In genomic region chr5:124997186-124997893, GRCh38 we compare ENCODE assay signal across 22 cellular contexts.
DNase-seq lines count a peak whose midpoint lies in the region; ATAC-seq and TF ChIP-seq lines count a peak whose summit lies in the region.
"Had no signal": no experiment of that assay in that cellular context is flagged by ENCODE, and none has a peak within 500 bp of the region (broad histone marks: within the 10 kb centered on the region; RNA-seq: fewer than 3 reads in every experiment).

No MANE protein-coding gene starts in this region.

- no peak overlapping the region for H2BK120ac ChIP-seq in mesendoderm (ENCODE audit: low read depth, low read length)

- no peak overlapping the region for H3K4ac ChIP-seq in mesendoderm (ENCODE audit: low read depth, low read length)

- no peaks in the 10 kb centered on the region for H3K79me1 ChIP-seq in mesendoderm (ENCODE audit: low read length)

- no peak overlapping the region for H3K27ac Mint-ChIP-seq in nephron progenitor cell
- H3K27ac Mint-ChIP-seq: activated CD8-positive, alpha-beta T cell treated with anti-CD3 and anti-CD28 coated beads for 36 hours; activated naive CD8-positive, alpha-beta T cell treated with anti-CD3 and anti-CD28 coated beads for 36 hours; activated T-cell treated with anti-CD3 and anti-CD28 coated beads, Interleukin-2, amount 50 U/mL, for 24 hours; CD14-positive monocyte; stimulated activated memory B cell treated with anti-CD40 and anti-IgM and Interleukin-4, amounts not matched to agents 10 μg/mL and 1 μg/mL and 100 μg/mL, for 72 hours had no signal

- no CpG with 5 or more reads among the region's 3 CpGs for WGBS in mesendoderm (ENCODE audit: extremely low coverage, insufficient coverage, low lambda C conversion rate)

- H3K9me3 ChIP-seq in HUES6 (ENCODE audit: control insufficient read depth, insufficient read depth, low read depth, low read length), result no peaks in the 10 kb centered on the region
- H3K9me3 ChIP-seq: lower lobe of right lung, MG63 had no signal

- peaks cover 39% of the 10 kb centered on the region for H3K4me1 Mint-ChIP-seq in nephron progenitor cell
- H3K4me1 Mint-ChIP-seq: activated naive CD8-positive, alpha-beta T cell treated with anti-CD3 and anti-CD28 coated beads for 36 hours; CD14-positive monocyte had no signal

- TF ChIP-seq CTCF in nephron progenitor cell (IDR thresholded peaks at IDR 0.05), result no peak

- no peaks in the 10 kb centered on the region for H3K27me3 Mint-ChIP-seq in nephron progenitor cell (ENCODE audit: low read depth, poor library complexity)
- H3K27me3 Mint-ChIP-seq: activated CD8-positive, alpha-beta T cell treated with anti-CD3 and anti-CD28 coated beads for 36 hours; activated T-cell treated with anti-CD3 and anti-CD28 coated beads, Interleukin-2, amount 50 U/mL, for 24 hours; stimulated activated memory B cell treated with anti-CD40 and anti-IgM and Interleukin-4, amounts not matched to agents 10 μg/mL and 1 μg/mL and 100 μg/mL, for 72 hours had no signal

- H3K4me3 Mint-ChIP-seq in nephron progenitor cell, result no peak overlapping the region
- H3K4me3 Mint-ChIP-seq: activated CD8-positive, alpha-beta T cell treated with anti-CD3 and anti-CD28 coated beads for 36 hours; activated naive CD8-positive, alpha-beta T cell treated with anti-CD3 and anti-CD28 coated beads for 36 hours; activated T-cell treated with anti-CD3 and anti-CD28 coated beads, Interleukin-2, amount 50 U/mL, for 24 hours; CD14-positive monocyte; stimulated activated memory B cell treated with anti-CD40 and anti-IgM and Interleukin-4, amounts not matched to agents 10 μg/mL and 1 μg/mL and 100 μg/mL, for 72 hours had no signal

- H3K56ac ChIP-seq in mesendoderm (ENCODE audit: low read length), result no peak overlapping the region

- H3K27me3 ChIP-seq in HUES6 (ENCODE audit: control insufficient read depth, insufficient read depth, low read length) (no peaks in the 10 kb centered on the region), mesendoderm (ENCODE audit: insufficient read depth, low read length, poor library complexity) (no peaks in the 10 kb centered on the region)
- H3K27me3 ChIP-seq: dorsolateral prefrontal cortex, MG63 had no signal

- peak overlapping the region; percentile 60 for H4K5ac ChIP-seq in mesendoderm (ENCODE audit: low read length)

- H2BK5ac ChIP-seq in mesendoderm (ENCODE audit: low read length), result no peak overlapping the region

- H3K36me3 ChIP-seq in HUES6 (ENCODE audit: control insufficient read depth, insufficient read depth, low read length) (no peaks in the 10 kb centered on the region), mesendoderm (ENCODE audit: control insufficient read depth, insufficient read depth, low read length) (no peaks in the 10 kb centered on the region)
- H3K36me3 ChIP-seq: lower lobe of right lung, MG63 had no signal

- H2AK5ac ChIP-seq in mesendoderm (ENCODE audit: low read length), result no peak overlapping the region

- peak overlapping the region; percentile 14 for H3K18ac ChIP-seq in mesendoderm (ENCODE audit: low read length)

- DNase-seq in A172 (ENCODE audit: low spot score) (peak; percentile 13), astrocyte of the hippocampus (ENCODE audit: low read depth, low spot score) (peak; percentile 26), mesendoderm (no peak), nephron progenitor cell (no peak), NCI-H2196 (lab: John Stamatoyannopoulos, UW; ENCODE audit: unreplicated experiment) (no peak)
- DNase-seq: activated CD8-positive, alpha-beta T cell treated with anti-CD3 and anti-CD28 coated beads for 36 hours; activated naive CD8-positive, alpha-beta T cell treated with anti-CD3 and anti-CD28 coated beads for 36 hours; activated T-cell treated with anti-CD3 and anti-CD28 coated beads, Interleukin-2, amount 50 U/mL, for 24 hours; DMS153; dorsolateral prefrontal cortex; lower lobe of right lung; MG63; NCI-H146; NCI-H748 treated with DMSO at 0.1 percent for 48 hours; stimulated activated CD4-positive, alpha-beta T cell treated with anti-CD3 and anti-CD28 coated beads, Interleukin-15, amount 100 ng/mL, for 24 hours; SW 1271 had no signal

- peaks cover 4% of the 10 kb centered on the region for H3K9me3 Mint-ChIP-seq in nephron progenitor cell
- H3K9me3 Mint-ChIP-seq: activated CD8-positive, alpha-beta T cell treated with anti-CD3 and anti-CD28 coated beads for 36 hours; activated naive CD8-positive, alpha-beta T cell treated with anti-CD3 and anti-CD28 coated beads for 36 hours; activated T-cell treated with anti-CD3 and anti-CD28 coated beads, Interleukin-2, amount 50 U/mL, for 24 hours; stimulated activated memory B cell treated with anti-CD40 and anti-IgM and Interleukin-4, amounts not matched to agents 10 μg/mL and 1 μg/mL and 100 μg/mL, for 72 hours had no signal

- H3K4me2 ChIP-seq in mesendoderm (ENCODE audit: low read length), result no peak overlapping the region

- H2BK15ac ChIP-seq in mesendoderm (replicated peaks; ENCODE audit: low read depth), result no peak overlapping the region

- no peak overlapping the region for H4K8ac ChIP-seq in mesendoderm (ENCODE audit: low read depth, low read length)

- H3K4me3 ChIP-seq in HUES6 (ENCODE audit: low read depth, low read length) (no peak overlapping the region), mesendoderm (ENCODE audit: low read length) (no peak overlapping the region)
- H3K4me3 ChIP-seq: dorsolateral prefrontal cortex, lower lobe of right lung, MG63 had no signal

- H3K27ac ChIP-seq in HUES6 (ENCODE audit: low read depth, low read length) (peak overlapping the region; percentile 83), mesendoderm (ENCODE audit: low read depth, low read length) (no peak overlapping the region)
- H3K27ac ChIP-seq: dorsolateral prefrontal cortex, lower lobe of right lung had no signal

- H3K9ac ChIP-seq in HUES6 (ENCODE audit: low read length) (no peak overlapping the region), mesendoderm (ENCODE audit: low read length) (no peak overlapping the region)

- no peaks in the 10 kb centered on the region for H3K36me3 Mint-ChIP-seq in nephron progenitor cell (ENCODE audit: low read depth)
- H3K36me3 Mint-ChIP-seq: activated naive CD8-positive, alpha-beta T cell treated with anti-CD3 and anti-CD28 coated beads for 36 hours; CD14-positive monocyte; stimulated activated memory B cell treated with anti-CD40 and anti-IgM and Interleukin-4, amounts not matched to agents 10 μg/mL and 1 μg/mL and 100 μg/mL, for 72 hours had no signal

- H3K4me1 ChIP-seq in HUES6 (ENCODE audit: control insufficient read depth, insufficient read depth, low read length) (peaks cover 40% of the 10 kb centered on the region), mesendoderm (ENCODE audit: control insufficient read depth, low read depth, low read length) (peaks cover 4% of the 10 kb centered on the region)
- H3K4me1 ChIP-seq: lower lobe of right lung had no signal

- ATAC-seq in GM19452 (IDR thresholded peaks at IDR 0.05; ENCODE audit: unreplicated experiment) (no peak), GM21737 (IDR thresholded peaks at IDR 0.05; ENCODE audit: unreplicated experiment) (no peak)
- ATAC-seq: activated CD8-positive, alpha-beta T cell treated with anti-CD3 and anti-CD28 coated beads for 36 hours; esophagus mucosa; lower lobe of right lung; stimulated activated memory B cell treated with anti-CD40 and anti-IgM and Interleukin-4, amounts not matched to agents 10 μg/mL and 1 μg/mL and 100 μg/mL, for 72 hours had no signal

- H3K23ac ChIP-seq in mesendoderm (ENCODE audit: low read length), result no peak overlapping the region

- H3K79me2 ChIP-seq in mesendoderm (ENCODE audit: control insufficient read depth, insufficient read depth, low read length), result no peaks in the 10 kb centered on the region

Comparison
In these comparisons a context has a peak if more than half of its experiments do, and no peak if none do; other contexts are left out.
1. DNase-seq: peak in A172 (single experiment) and astrocyte of the hippocampus (single experiment); none in mesendoderm (single experiment), nephron progenitor cell (single experiment) and NCI-H2196 (single experiment).